In genomic region chr15:33874156-33874555, GRCh38 we compare ENCODE assay signal across 30 cellular contexts.
"Had no signal": no experiment of that assay in that cellular context is flagged by ENCODE, and none has a peak within 500 bp of the region (broad histone marks: within the 10 kb centered on the region; RNA-seq: fewer than 3 reads in every experiment).

No MANE protein-coding gene starts in this region.

- H3K4me3 Mint-ChIP-seq: activated CD4-positive, alpha-beta T cell treated with anti-CD3 and anti-CD28 coated beads, Interleukin-2, amount 10 ng/mL, durations not matched to agents 7 days and 5 days; activated CD8-positive, alpha-beta T cell treated with anti-CD3 and anti-CD28 coated beads for 36 hours; activated naive CD4-positive, alpha-beta T cell treated with anti-CD3 and anti-CD28 coated beads for 36 hours; activated naive CD8-positive, alpha-beta T cell treated with anti-CD3 and anti-CD28 coated beads, Interleukin-2, amount 10 ng/mL, durations not matched to agents 7 days and 5 days; activated T-cell treated with anti-CD3 and anti-CD28 coated beads, Interleukin-2, amount 50 U/mL, for 4 hours; activated T-helper 17 cell treated with anti-CD3 and anti-CD28 coated beads, Interleukin-2, amount 50 U/mL, for 72 hours; brain; effector memory CD8-positive, alpha-beta T cell; T-helper 17 cell; T-helper 2 cell treated with Interferon-gamma antibody and Interleukin-4, amounts not matched to agents 5 μg/mL and 100 μg/mL, for 36 hours had no signal

- H3K4me3 ChIP-seq: ascending aorta, esophagus squamous epithelium, gastroesophageal sphincter, heart right ventricle, hepatocyte had no signal

- H3K36me3 Mint-ChIP-seq: activated naive CD4-positive, alpha-beta T cell treated with anti-CD3 and anti-CD28 coated beads, Interleukin-2, amount 50 U/mL, for 72 hours; activated naive CD8-positive, alpha-beta T cell treated with anti-CD3 and anti-CD28 coated beads, Interleukin-2, amount 10 ng/mL, durations not matched to agents 7 days and 5 days; brain had no signal

- ATAC-seq: activated CD8-positive, alpha-beta T cell treated with anti-CD3 and anti-CD28 coated beads for 36 hours; activated naive CD4-positive, alpha-beta T cell treated with anti-CD3 and anti-CD28 coated beads, Interleukin-2, amount 50 U/mL, for 72 hours; activated T-cell treated with anti-CD3 and anti-CD28 coated beads, Interleukin-2, amount 50 U/mL, for 4 hours; activated T-helper 17 cell treated with anti-CD3 and anti-CD28 coated beads, Interleukin-2, amount 50 U/mL, for 72 hours; effector memory CD8-positive, alpha-beta T cell; gastroesophageal sphincter; heart right ventricle; T-helper 17 cell had no signal

- H3K27me3 Mint-ChIP-seq: activated CD4-positive, alpha-beta T cell treated with anti-CD3 and anti-CD28 coated beads, Interleukin-2, amount 10 ng/mL, durations not matched to agents 7 days and 5 days; activated CD8-positive, alpha-beta T cell treated with anti-CD3 and anti-CD28 coated beads for 36 hours; activated naive CD8-positive, alpha-beta T cell treated with anti-CD3 and anti-CD28 coated beads, Interleukin-2, amount 10 ng/mL, durations not matched to agents 7 days and 5 days; activated T-helper 17 cell treated with anti-CD3 and anti-CD28 coated beads, Interleukin-2, amount 50 U/mL, for 72 hours; brain; effector memory CD8-positive, alpha-beta T cell; T-helper 17 cell had no signal

- FAIRE-seq: colon had no signal

- H3K4me1 Mint-ChIP-seq: activated CD4-positive, alpha-beta T cell treated with anti-CD3 and anti-CD28 coated beads, Interleukin-2, amount 10 ng/mL, durations not matched to agents 7 days and 5 days had no signal

- H3K27ac Mint-ChIP-seq: activated CD4-positive, alpha-beta T cell treated with anti-CD3 and anti-CD28 coated beads, Interleukin-2, amount 10 ng/mL, durations not matched to agents 7 days and 5 days; activated CD8-positive, alpha-beta T cell treated with anti-CD3 and anti-CD28 coated beads for 36 hours; activated naive CD4-positive, alpha-beta T cell treated with anti-CD3 and anti-CD28 coated beads for 36 hours; activated naive CD8-positive, alpha-beta T cell treated with anti-CD3 and anti-CD28 coated beads, Interleukin-2, amount 10 ng/mL, durations not matched to agents 7 days and 5 days; activated T-helper 17 cell treated with anti-CD3 and anti-CD28 coated beads, Interleukin-2, amount 50 U/mL, for 72 hours; brain; effector memory CD8-positive, alpha-beta T cell; T-helper 17 cell; T-helper 2 cell treated with Interferon-gamma antibody and Interleukin-4, amounts not matched to agents 5 μg/mL and 100 μg/mL, for 36 hours had no signal

- DNase-seq: activated CD4-positive, alpha-beta T cell treated with anti-CD3 and anti-CD28 coated beads for 1 hour; activated CD4-positive, alpha-beta T cell treated with anti-CD3 and anti-CD28 coated beads for 4 hours; activated CD4-positive, alpha-beta T cell treated with anti-CD3 and anti-CD28 coated beads, Interleukin-2, amount 10 ng/mL, durations not matched to agents 7 days and 5 days; activated CD4-positive, alpha-beta T cell treated with anti-CD3 and anti-CD28 coated beads, Interleukin-2, amount 50 U/mL, for 48 hours; activated CD8-positive, alpha-beta memory T cell treated with anti-CD3 and anti-CD28 coated beads for 24 hours; activated CD8-positive, alpha-beta T cell treated with anti-CD3 and anti-CD28 coated beads for 36 hours; activated effector memory CD4-positive, alpha-beta T cell treated with Interleukin-2 at 50 U/mL for 16 hours; activated gamma-delta T cell treated with Interleukin-2 at 50 U/mL for 16 hours; activated naive CD4-positive, alpha-beta T cell treated with anti-CD3 and anti-CD28 coated beads for 36 hours; activated naive CD8-positive, alpha-beta T cell treated with anti-CD3 and anti-CD28 coated beads, Interleukin-2, amount 10 ng/mL, durations not matched to agents 7 days and 5 days; activated T-cell treated with anti-CD3 and anti-CD28 coated beads, Interleukin-2, amount 50 U/mL, for 4 hours; caudate nucleus; cortex of kidney; dermis blood vessel endothelial cell; effector CD4-positive, alpha-beta T cell; effector memory CD8-positive, alpha-beta T cell; esophagus squamous epithelium; foreskin melanocyte; heart right ventricle; T-helper 1 cell; T-helper 17 cell; T1000 had no signal

- H3K9me3 Mint-ChIP-seq: activated CD4-positive, alpha-beta T cell treated with anti-CD3 and anti-CD28 coated beads, Interleukin-2, amount 10 ng/mL, durations not matched to agents 7 days and 5 days; activated CD8-positive, alpha-beta T cell treated with anti-CD3 and anti-CD28 coated beads for 36 hours; activated naive CD4-positive, alpha-beta T cell treated with anti-CD3 and anti-CD28 coated beads for 36 hours; activated naive CD4-positive, alpha-beta T cell treated with anti-CD3 and anti-CD28 coated beads, Interleukin-2, amount 50 U/mL, for 72 hours; activated naive CD8-positive, alpha-beta T cell treated with anti-CD3 and anti-CD28 coated beads, Interleukin-2, amount 10 ng/mL, durations not matched to agents 7 days and 5 days; activated T-cell treated with anti-CD3 and anti-CD28 coated beads, Interleukin-2, amount 50 U/mL, for 4 hours; activated T-helper 17 cell treated with anti-CD3 and anti-CD28 coated beads, Interleukin-2, amount 50 U/mL, for 72 hours; brain; effector memory CD8-positive, alpha-beta T cell; T-helper 2 cell treated with Interferon-gamma antibody and Interleukin-4, amounts not matched to agents 5 μg/mL and 100 μg/mL, for 36 hours had no signal
